ENCODE assay signal across 22 cellular contexts in genomic region chr4:60944070-60944469, GRCh38.
"Had no signal": no experiment of that assay in that cellular context is flagged by ENCODE, and none has a peak within 500 bp of the region (broad histone marks: within the 10 kb centered on the region; RNA-seq: fewer than 3 reads in every experiment).

No MANE protein-coding gene starts in this region.

- H3K27me3 ChIP-seq: breast epithelium, esophagus muscularis mucosa, gastroesophageal sphincter, neutrophil, ovary, spleen, thyroid gland, upper lobe of right lung had no signal

- H3K36me3 ChIP-seq: breast epithelium, esophagus muscularis mucosa, gastroesophageal sphincter, neutrophil, ovary, prostate gland, spleen, thyroid gland, upper lobe of right lung had no signal

- H3K9me3 ChIP-seq: neutrophil, ovary, prostate gland, thyroid gland, upper lobe of right lung had no signal

- H3K27ac ChIP-seq: breast epithelium, coronary artery, esophagus muscularis mucosa, gastroesophageal sphincter, neutrophil, ovary, prostate gland, spleen, thyroid gland, upper lobe of right lung had no signal

- H3K4me3 ChIP-seq: breast epithelium, coronary artery, esophagus muscularis mucosa, gastroesophageal sphincter, ovary, prostate gland, spleen, thyroid gland, upper lobe of right lung had no signal

- DNase-seq: activated CD4-positive, alpha-beta T cell treated with anti-CD3 and anti-CD28 coated beads, Interleukin-2, amount 50 U/mL, for 4 hours; activated CD8-positive, alpha-beta memory T cell treated with anti-CD3 and anti-CD28 coated beads for 24 hours; activated CD8-positive, alpha-beta memory T cell treated with anti-CD3 and anti-CD28 coated beads, Interleukin-2, amount 50 U/mL, for 4 hours; activated naive CD4-positive, alpha-beta T cell treated with Interleukin-2 at 50 U/mL for 16 hours; activated naive CD8-positive, alpha-beta T cell treated with anti-CD3 and anti-CD28 coated beads, Interleukin-2, amount 10 ng/mL, durations not matched to agents 7 days and 5 days; activated T-cell treated with anti-CD3 and anti-CD28 coated beads, Interleukin-2, amount 50 U/mL, for 24 hours; amniotic stem cell; head of caudate nucleus; hypothalamus; ovary; spleen; stimulated activated CD4-positive, alpha-beta T cell treated with anti-CD3 and anti-CD28 coated beads, Interleukin-4, amount 100 ng/mL, for 24 hours; stimulated activated naive CD8-positive, alpha-beta T cell treated with anti-CD3 and anti-CD28 coated beads, Interleukin-15, Interleukin-2, amounts not matched to agents 100 U/mL and 50 U/mL, for 24 hours; T1000; thyroid gland; upper lobe of right lung had no signal

- H3K4me1 ChIP-seq: breast epithelium, esophagus muscularis mucosa, gastroesophageal sphincter, prostate gland, spleen, thyroid gland, upper lobe of right lung had no signal
